ENCODE assay signal across 8 cellular contexts in the genomic region with DNA sequence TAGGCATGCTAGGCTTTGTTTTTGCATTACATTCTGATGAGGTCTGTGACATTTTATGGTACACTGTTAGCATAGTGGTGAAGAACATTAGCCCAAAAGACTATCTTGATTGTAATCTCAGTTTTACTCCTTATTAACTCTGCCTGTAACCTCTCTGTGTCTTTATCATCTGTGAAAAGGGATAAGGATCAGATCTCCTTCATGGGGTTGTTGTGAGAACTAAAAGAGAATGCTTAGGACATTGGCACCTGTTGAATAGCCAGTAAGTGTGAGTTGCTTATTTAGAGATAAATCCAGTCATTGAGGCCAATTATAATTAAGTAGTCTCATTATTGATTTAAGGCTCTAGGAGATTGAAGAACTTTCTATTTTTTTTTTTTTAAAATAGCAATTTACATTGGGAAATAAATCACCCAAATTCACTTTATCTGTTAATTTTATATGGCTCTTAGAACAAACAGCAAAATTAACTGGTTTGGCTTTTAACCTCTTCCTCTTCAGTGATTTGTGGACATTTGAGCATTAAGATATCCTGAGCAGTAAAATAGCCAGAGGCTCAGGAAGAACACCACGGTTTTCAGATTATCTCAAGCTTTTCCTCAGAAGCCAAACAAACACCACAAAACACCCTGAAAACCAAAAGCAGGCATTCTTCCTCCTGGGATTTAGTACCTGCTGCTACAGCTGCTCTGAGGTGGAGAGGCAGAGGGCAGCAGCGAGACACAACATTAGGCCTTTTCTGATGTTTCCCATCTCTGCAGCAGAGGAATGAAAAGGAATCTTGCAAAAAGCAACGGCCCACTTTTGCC.
A peak's percentile ranks its signal among the peaks of the same experiment; 100 is the strongest.
DNase-seq lines count a peak whose midpoint lies in the region; ATAC-seq and TF ChIP-seq lines count a peak whose summit lies in the region.

No MANE protein-coding gene starts in this region.

- no peaks in the 10 kb centered on the region for H3K27me3 ChIP-seq in AG04450 (ENCODE audit: control insufficient read depth, insufficient read depth, low read length)
- H3K27me3 ChIP-seq in SU-DHL-6 (ENCODE audit: low read length): no peaks in the 10 kb centered on the region
- H3K27me3 ChIP-seq in Karpas-422 (ENCODE audit: low read length): peaks cover 4% of the 10 kb centered on the region; the same call in 1 of the 2 replicates

- no peaks in the 10 kb centered on the region for H4K20me1 ChIP-seq in SU-DHL-6 (ENCODE audit: low read depth, low read length)
- H4K20me1 ChIP-seq in Karpas-422 (ENCODE audit: insufficient read depth, low read depth, low read length): no peaks in the 10 kb centered on the region

- H3K4me2 ChIP-seq in SU-DHL-6 (ENCODE audit: low read depth, low read length, poor library complexity, severe bottlenecking): no peak overlapping the region
- H3K4me2 ChIP-seq in Karpas-422 (ENCODE audit: low read depth, low read length, poor library complexity, severe bottlenecking): no peak overlapping the region

- no peaks in the 10 kb centered on the region; the same call in 1 of the 2 replicates for H3K9me3 ChIP-seq in AG04450 (ENCODE audit: control insufficient read depth, insufficient read depth, low read length)
- H3K9me3 ChIP-seq in SU-DHL-6 (ENCODE audit: insufficient read depth, low read length): no peaks in the 10 kb centered on the region
- H3K9me3 ChIP-seq in Karpas-422 (ENCODE audit: low read length): no peaks in the 10 kb centered on the region

- H2AFZ ChIP-seq in SU-DHL-6 (ENCODE audit: low read depth, low read length, severe bottlenecking) (no peak overlapping the region), Karpas-422 (ENCODE audit: low read length) (no peak overlapping the region)

- no peaks in the 10 kb centered on the region for H3K36me3 ChIP-seq in SU-DHL-6 (ENCODE audit: low read length)
- H3K36me3 ChIP-seq in Karpas-422 (ENCODE audit: insufficient read depth, low read length): no peaks in the 10 kb centered on the region

- POLR2A ChIA-PET in AG04450 (lab: Yijun Ruan, JAX): interaction anchor here (0.6 kb wide), 1 partner anchor 258 kb away, joined by 4 read pairs; no protein-coding TSS in a partner anchor

- no peaks in the 10 kb centered on the region for H3F3A ChIP-seq in SU-DHL-6 (ENCODE audit: insufficient read depth)

- H3K27ac ChIP-seq in AG04450 (ENCODE audit: low read depth, low read length): no peak overlapping the region
- H3K27ac ChIP-seq in SU-DHL-6 (ENCODE audit: low read depth, low read length): no peak overlapping the region
- H3K27ac ChIP-seq in Karpas-422 (ENCODE audit: low read length): no peak overlapping the region

- TF ChIP-seq CTCF in AG04450 (IDR thresholded peaks at IDR 0.05; ENCODE audit: low read depth, low read length) (peak; percentile 61), GM20000 (IDR thresholded peaks at IDR 0.05; ENCODE audit: extremely low read depth, missing control alignments) (peak; percentile 32), SU-DHL-6 (IDR thresholded peaks at IDR 0.05; ENCODE audit: insufficient read depth, low read length, poor library complexity, severe bottlenecking) (peak; percentile 26)

- DNase-seq in AG04450 (ENCODE audit: low read depth, low spot score) (no peak), GM20000 (ENCODE audit: low spot score) (no peak), iPS-NIHi7 (ENCODE audit: extremely low spot score) (peak; percentile 77), Karpas-422 (no peak)
- no peak for DNase-seq in stimulated activated naive CD4-positive, alpha-beta T cell treated with Interleukin-2 at 50 U/mL for 16 hours (lab: John Stamatoyannopoulos, UW)
- no peak for DNase-seq in activated CD4-positive, CD25-positive, alpha-beta regulatory T cell treated with anti-CD3 and anti-CD28 coated beads, Interleukin-2, amount 50 U/mL, for 72 hours

- H3K79me2 ChIP-seq in SU-DHL-6 (ENCODE audit: insufficient read depth, low read length) (no peaks in the 10 kb centered on the region), Karpas-422 (ENCODE audit: low read length) (no peaks in the 10 kb centered on the region)

- H3K4me3 ChIP-seq in AG04450 (ENCODE audit: low read depth, low read length) (no peak overlapping the region), SU-DHL-6 (ENCODE audit: insufficient read depth, low read length, poor library complexity, severe bottlenecking) (no peak overlapping the region), Karpas-422 (ENCODE audit: low read length) (no peak overlapping the region)

- ATAC-seq in GM18867 (IDR thresholded peaks at IDR 0.05; ENCODE audit: unreplicated experiment): no peak

- no peak overlapping the region for H3K9ac ChIP-seq in SU-DHL-6 (ENCODE audit: low read length)
- no peak overlapping the region for H3K9ac ChIP-seq in Karpas-422 (ENCODE audit: low read length)

- CTCF ChIA-PET in AG04450 (lab: Charles Lee): interaction anchor here (0.7 to 1.6 kb wide), 4 partner anchors 8 to 52 kb away, joined by 3 to 8 read pairs (median 4); no protein-coding TSS in a partner anchor

- H3K9me2 ChIP-seq in SU-DHL-6 (replicated peaks; ENCODE audit: insufficient read depth, low read length) (no peaks in the 10 kb centered on the region), Karpas-422 (replicated peaks; ENCODE audit: insufficient read depth, low read length) (no peaks in the 10 kb centered on the region)

- no peaks in the 10 kb centered on the region for H3K4me1 ChIP-seq in Karpas-422 (ENCODE audit: low read length)
